19 cellular contexts compared by ENCODE assay signal in the genomic region with DNA sequence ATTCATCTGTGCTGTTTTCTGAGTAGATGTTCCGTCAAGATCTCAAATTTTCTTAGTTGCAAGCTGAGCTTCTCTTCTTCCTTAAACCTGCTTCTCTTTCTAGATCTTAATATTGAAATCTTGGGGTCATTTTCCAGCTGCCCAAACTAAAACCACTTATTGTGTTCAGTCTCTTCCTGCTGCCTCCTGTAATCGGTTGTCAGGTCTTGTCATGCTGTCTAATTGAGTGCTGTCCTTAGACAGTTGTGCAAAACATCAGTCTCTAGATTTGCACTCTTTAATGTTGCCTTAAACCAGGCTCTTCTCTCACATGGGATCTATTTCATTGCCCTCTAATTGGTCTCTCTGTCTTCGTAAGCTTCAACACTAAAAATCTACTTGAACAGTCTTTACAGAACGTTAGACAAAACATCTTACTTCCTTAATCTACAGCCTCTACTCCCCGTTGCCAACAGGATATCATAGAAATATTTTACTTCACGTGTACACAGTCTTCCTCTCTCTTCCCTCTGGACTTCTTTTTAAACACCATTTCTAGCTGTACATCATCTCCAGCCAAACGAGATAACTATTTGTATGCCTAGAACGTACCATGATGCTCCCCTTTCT. TPM values are rescaled to one million over a fixed set of nuclear protein-coding genes. Genes with fewer than 3 reads are reported as not detected.
DNase-seq lines count a peak whose midpoint lies in the region; ATAC-seq and TF ChIP-seq lines count a peak whose summit lies in the region.
"Had no signal": no experiment of that assay in that cellular context is flagged by ENCODE, and none has a peak within 500 bp of the region (broad histone marks: within the 10 kb centered on the region; RNA-seq: fewer than 3 reads in every experiment).

No MANE protein-coding gene starts in this region.

- H3K27ac Mint-ChIP-seq in dendritic cell treated with granulocyte-macrophage colony-stimulating factor and Interleukin-4, amounts not matched to agents 40 ng/mL and 50 ng/mL, for 4 days: peak overlapping the region; percentile 74
- H3K27ac Mint-ChIP-seq: activated naive CD8-positive, alpha-beta T cell treated with anti-CD3 and anti-CD28 coated beads, Interleukin-2, amount 50 U/mL, for 24 hours; type B pancreatic cell had no signal

- no peaks in the 10 kb centered on the region for H3K27me3 Mint-ChIP-seq in dendritic cell treated with granulocyte-macrophage colony-stimulating factor and Interleukin-4, amounts not matched to agents 40 ng/mL and 50 ng/mL, for 4 days
- H3K27me3 Mint-ChIP-seq: activated naive CD8-positive, alpha-beta T cell treated with anti-CD3 and anti-CD28 coated beads, Interleukin-2, amount 50 U/mL, for 24 hours; type B pancreatic cell had no signal

- H3K4me2 ChIP-seq in osteoblast (ENCODE audit: insufficient read depth, low read length): no peak overlapping the region

- H3K79me2 ChIP-seq in osteoblast (ENCODE audit: insufficient read depth, low read length): peaks cover 64% of the 10 kb centered on the region

- no peak for ATAC-seq in right cardiac atrium
- ATAC-seq: activated naive CD8-positive, alpha-beta T cell treated with anti-CD3 and anti-CD28 coated beads, Interleukin-2, amount 50 U/mL, for 24 hours had no signal

- in situ Hi-C loops in KBM-7 (cut with MboI; ENCODE audit: low pct_unique_long_range_greater_than_20kb, low sequenced_read_pairs): no loop called here

- H3K9me3 ChIP-seq in left ventricle myocardium inferior (replicated peaks): no peaks in the 10 kb centered on the region
- no peaks in the 10 kb centered on the region for H3K9me3 ChIP-seq in right cardiac atrium (ENCODE audit: control insufficient read depth, low read length)
- no peaks in the 10 kb centered on the region for H3K9me3 ChIP-seq in osteoblast (ENCODE audit: low read depth, low read length)
- H3K9me3 ChIP-seq: lower lobe of right lung had no signal

- H3K27ac ChIP-seq in left ventricle myocardium inferior (replicated peaks) (peak overlapping the region; percentile 15), right cardiac atrium (ENCODE audit: low read length) (no peak overlapping the region), osteoblast (ENCODE audit: low read depth, low read length) (no peak overlapping the region)
- H3K27ac ChIP-seq: lower lobe of right lung, VCaP had no signal

- no peaks in the 10 kb centered on the region for H4K20me1 ChIP-seq in osteoblast (ENCODE audit: insufficient read depth, low read length)

- H3K4me3 Mint-ChIP-seq in dendritic cell treated with granulocyte-macrophage colony-stimulating factor and Interleukin-4, amounts not matched to agents 40 ng/mL and 50 ng/mL, for 4 days: peak overlapping the region; percentile 55
- H3K4me3 Mint-ChIP-seq: activated naive CD8-positive, alpha-beta T cell treated with anti-CD3 and anti-CD28 coated beads, Interleukin-2, amount 50 U/mL, for 24 hours; type B pancreatic cell had no signal

- H3K4me1 Mint-ChIP-seq in dendritic cell treated with granulocyte-macrophage colony-stimulating factor and Interleukin-4, amounts not matched to agents 40 ng/mL and 50 ng/mL, for 4 days (ENCODE audit: low read depth): peaks cover 59% of the 10 kb centered on the region

- H3K36me3 ChIP-seq in left ventricle myocardium inferior: no peaks in the 10 kb centered on the region
- H3K36me3 ChIP-seq in osteoblast (ENCODE audit: insufficient read depth, low read length): no peaks in the 10 kb centered on the region
- H3K36me3 ChIP-seq: lower lobe of right lung had no signal

- DNase-seq in left ventricle myocardium inferior (no peak), right cardiac atrium (no peak), KBM-7 (peak; percentile 65), NCI-H526 (lab: John Stamatoyannopoulos, UW) (no peak), osteoblast (ENCODE audit: insufficient read length, low spot score, missing footprints) (no peak), NCI-H1048 (lab: John Stamatoyannopoulos, UW) (no peak), NCI-H1930 (lab: John Stamatoyannopoulos, UW) (no peak)
- DNase-seq: ACHN; activated CD8-positive, alpha-beta memory T cell treated with anti-CD3 and anti-CD28 coated beads, Interleukin-2, amount 50 U/mL, for 48 hours; activated naive CD8-positive, alpha-beta T cell treated with anti-CD3 and anti-CD28 coated beads, Interleukin-2, amount 50 U/mL, for 24 hours; hypothalamus; lower lobe of right lung; NCI-H1092 treated with DMSO at 0.1 percent for 48 hours; NCI-H510A treated with DMSO at 0.1 percent for 48 hours; occipital lobe; stimulated activated CD4-positive, alpha-beta T cell treated with anti-CD3 and anti-CD28 coated beads, Interleukin-15, amount 100 ng/mL, for 24 hours had no signal

- H2AFZ ChIP-seq in osteoblast (ENCODE audit: low read length): no peak overlapping the region

- WGBS in right cardiac atrium: 32% methylated on average over 8 of the region's 8 CpGs

- H3K4me1 ChIP-seq in left ventricle myocardium inferior (peaks cover 57% of the 10 kb centered on the region), right cardiac atrium (ENCODE audit: control insufficient read depth, insufficient read depth, low read length) (peaks cover 6% of the 10 kb centered on the region), osteoblast (ENCODE audit: insufficient read depth, low read length) (peaks cover 15% of the 10 kb centered on the region)

- H3K27me3 ChIP-seq in left ventricle myocardium inferior (ENCODE audit: low read depth): no peaks in the 10 kb centered on the region
- no peaks in the 10 kb centered on the region for H3K27me3 ChIP-seq in right cardiac atrium (ENCODE audit: control insufficient read depth, insufficient read depth)
- no peaks in the 10 kb centered on the region for H3K27me3 ChIP-seq in osteoblast (ENCODE audit: insufficient read depth, low read length)

- H3K4me3 ChIP-seq in left ventricle myocardium inferior (peak overlapping the region; percentile 7), right cardiac atrium (ENCODE audit: low read length) (no peak overlapping the region), osteoblast (ENCODE audit: insufficient read depth, low read length) (no peak overlapping the region)
- H3K4me3 ChIP-seq: lower lobe of right lung had no signal

- peaks cover 8% of the 10 kb centered on the region for H3K36me3 Mint-ChIP-seq in dendritic cell treated with granulocyte-macrophage colony-stimulating factor and Interleukin-4, amounts not matched to agents 40 ng/mL and 50 ng/mL, for 4 days (ENCODE audit: low read depth)

- no peaks in the 10 kb centered on the region for H3K9me3 Mint-ChIP-seq in dendritic cell treated with granulocyte-macrophage colony-stimulating factor and Interleukin-4, amounts not matched to agents 40 ng/mL and 50 ng/mL, for 4 days
- H3K9me3 Mint-ChIP-seq: activated naive CD8-positive, alpha-beta T cell treated with anti-CD3 and anti-CD28 coated beads, Interleukin-2, amount 50 U/mL, for 24 hours had no signal

- TF ChIP-seq CTCF in left ventricle myocardium inferior (IDR thresholded peaks at IDR 0.05; ENCODE audit: borderline replicate concordance): no peak
- TF ChIP-seq CTCF in osteoblast (IDR thresholded peaks at IDR 0.05; ENCODE audit: extremely low read depth, low read depth, low read length): no peak

- intact Hi-C loops in left ventricle myocardium inferior (cut with micrococcal nuclease) (no loop called here), right cardiac atrium (cut with DNase I) (no loop called here)
- intact Hi-C loops in dendritic cell treated with granulocyte-macrophage colony-stimulating factor and Interleukin-4, amounts not matched to agents 40 ng/mL and 50 ng/mL, for 4 days (cut with micrococcal nuclease): no loop called here

RNA-seq across cellular contexts. Expression of a gene that starts 34.9 kb away (rescaled TPM):
- total RNA-seq in left ventricle myocardium inferior: 14.4 TPM
- total RNA-seq in right cardiac atrium: 10 to 100 TPM; 14.1 to 22.3 (median 16.9) TPM
- 6.0 TPM for polyA plus RNA-seq in right cardiac atrium
- 53.0 and 59.7 TPM in 2 replicates for total RNA-seq in osteoblast
